ENCODE assay signal across 14 cellular contexts in the genomic region with DNA sequence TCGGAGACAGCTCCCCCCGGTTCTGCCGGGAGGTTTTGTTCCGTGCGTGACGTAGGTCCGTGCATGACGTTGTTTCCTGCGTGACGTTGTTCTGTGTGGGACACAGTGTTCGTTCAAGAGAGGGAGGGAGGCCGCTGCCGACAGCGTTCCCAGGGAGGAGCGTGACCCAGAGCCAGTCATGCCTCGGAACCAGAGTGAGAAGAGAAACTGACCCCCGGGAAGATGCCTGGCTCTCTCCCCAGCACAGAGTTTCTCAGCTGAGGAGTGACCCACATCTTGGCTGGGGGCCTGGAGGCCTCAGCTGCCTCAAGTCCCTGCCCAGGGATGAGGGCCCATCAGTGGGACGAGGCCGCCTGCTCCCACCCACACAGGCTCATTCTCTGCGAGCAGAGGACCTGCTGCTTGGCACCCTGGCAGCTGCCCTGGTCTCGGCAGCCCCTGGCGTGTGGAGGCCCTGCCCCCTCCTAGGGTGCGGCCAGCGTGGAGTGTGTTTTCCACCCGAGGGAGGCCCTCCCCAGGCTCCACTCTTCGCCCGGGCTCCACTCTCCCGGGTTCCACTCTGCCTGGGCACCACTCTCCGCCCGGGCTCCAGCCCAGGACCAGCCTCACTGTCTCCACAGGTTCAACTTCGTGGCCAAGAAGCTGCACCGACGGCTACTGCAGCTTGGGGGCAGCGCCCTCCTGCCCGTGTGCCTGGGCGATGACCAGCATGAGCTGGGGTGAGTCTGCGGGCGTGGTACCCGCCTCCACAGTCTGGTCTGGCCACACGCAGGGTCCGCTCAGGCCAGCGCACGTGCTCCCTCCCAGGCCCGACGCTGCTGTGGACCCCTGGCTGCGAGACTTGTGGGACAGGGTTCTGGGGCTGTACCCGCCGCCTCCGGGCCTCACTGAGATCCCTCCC. TPM values are rescaled to one million over a fixed set of nuclear protein-coding genes. Genes with fewer than 3 reads are reported as not detected.
DNase-seq lines count a peak whose midpoint lies in the region; TF ChIP-seq lines count a peak whose summit lies in the region.
"Had no signal": no experiment of that assay in that cellular context is flagged by ENCODE, and none has a peak within 500 bp of the region (broad histone marks: within the 10 kb centered on the region; RNA-seq: fewer than 3 reads in every experiment).

No MANE protein-coding gene starts in this region.

- TF ChIP-seq CTCF in HEK293 (tag by site-specific recombination; IDR thresholded peaks at IDR 0.05), result peak; percentile 55
- no peak for TF ChIP-seq CTCF in neural crest cell (conservative IDR thresholded peaks at IDR 0.05)

- peak overlapping the region; percentile 11 for H3K4me3 Mint-ChIP-seq in neural crest cell
- H3K4me3 Mint-ChIP-seq: activated CD4-positive, alpha-beta memory T cell treated with anti-CD3 and anti-CD28 coated beads for 36 hours; activated naive CD4-positive, alpha-beta T cell treated with anti-CD3 and anti-CD28 coated beads for 36 hours; stimulated activated naive B cell treated with anti-CD40 and anti-IgM and Interleukin-4, amounts not matched to agents 10 μg/mL and 1 μg/mL and 100 μg/mL, for 72 hours had no signal

- H3K4me1 Mint-ChIP-seq in neural crest cell, result no peaks in the 10 kb centered on the region

- no peaks in the 10 kb centered on the region for H3K9me3 ChIP-seq in HEK293 (ENCODE audit: control insufficient read depth, insufficient read depth, low read depth, low read length)
- H3K9me3 ChIP-seq: gastrocnemius medialis had no signal

- no peak for DNase-seq in neural crest cell (ENCODE audit: low read depth, low spot score)
- no peak for DNase-seq in SHP77 (lab: John Stamatoyannopoulos, UW)
- DNase-seq in pons (ENCODE audit: low spot score), result no peak
- no peak for DNase-seq in stimulated activated CD8-positive, alpha-beta memory T cell treated with anti-CD3 and anti-CD28 coated beads, Interleukin-4, amount 100 ng/mL, for 48 hours
- DNase-seq: activated CD4-positive, alpha-beta memory T cell treated with anti-CD3 and anti-CD28 coated beads for 36 hours; activated naive CD4-positive, alpha-beta T cell treated with anti-CD3 and anti-CD28 coated beads for 36 hours; gastrocnemius medialis; NCI-H82; stimulated activated naive B cell treated with anti-CD40 and anti-IgM and Interleukin-4, amounts not matched to agents 10 μg/mL and 1 μg/mL and 100 μg/mL, for 72 hours; SW 1271 had no signal

- no peak overlapping the region for H3K27ac Mint-ChIP-seq in neural crest cell (ENCODE audit: unreplicated experiment)
- H3K27ac Mint-ChIP-seq: activated CD4-positive, alpha-beta memory T cell treated with anti-CD3 and anti-CD28 coated beads for 36 hours; activated naive CD4-positive, alpha-beta T cell treated with anti-CD3 and anti-CD28 coated beads for 36 hours; stimulated activated naive B cell treated with anti-CD40 and anti-IgM and Interleukin-4, amounts not matched to agents 10 μg/mL and 1 μg/mL and 100 μg/mL, for 72 hours had no signal

- H3K27ac ChIP-seq in HEK293 (ENCODE audit: extremely low read depth, low read depth, low read length) (no peak overlapping the region), angular gyrus (ENCODE audit: low read depth, low read length) (peak overlapping the region; percentile 9)
- H3K27ac ChIP-seq: coronary artery, gastrocnemius medialis had no signal

- H3K36me3 Mint-ChIP-seq in neural crest cell (ENCODE audit: low read depth), result peaks cover 2% of the 10 kb centered on the region

- CTCF ChIA-PET in HEK293 (lab: Yijun Ruan, JAX), result interaction anchor here (0.7 to 1.2 kb wide), 5 partner anchors 10 to 156 kb away, joined by 3 to 8 read pairs (median 3); a partner anchor contains a TSS

- no peaks in the 10 kb centered on the region for H3K4me1 ChIP-seq in HEK293 (ENCODE audit: control insufficient read depth, insufficient read depth, low read length)

- H3K36me3 ChIP-seq in HEK293 (ENCODE audit: control insufficient read depth in 2 of 2, insufficient read depth in 1 of 2, low read length in 2 of 2), result peaks cover 7 to 86% of the 10 kb centered on the region in 2 experiments; a peak in 2 of 3 replicates
- H3K36me3 ChIP-seq: gastrocnemius medialis had no signal

- no peak overlapping the region for H3K4me3 ChIP-seq in HEK293 (ENCODE audit: low read depth, low read length)
- H3K4me3 ChIP-seq: coronary artery, gastrocnemius medialis had no signal

- no peaks in the 10 kb centered on the region for H3K27me3 Mint-ChIP-seq in neural crest cell (ENCODE audit: low read depth)
- H3K27me3 Mint-ChIP-seq: activated CD4-positive, alpha-beta memory T cell treated with anti-CD3 and anti-CD28 coated beads for 36 hours; stimulated activated naive B cell treated with anti-CD40 and anti-IgM and Interleukin-4, amounts not matched to agents 10 μg/mL and 1 μg/mL and 100 μg/mL, for 72 hours had no signal

- H3K9me3 Mint-ChIP-seq in neural crest cell, result no peaks in the 10 kb centered on the region
- H3K9me3 Mint-ChIP-seq: activated CD4-positive, alpha-beta memory T cell treated with anti-CD3 and anti-CD28 coated beads for 36 hours; activated naive CD4-positive, alpha-beta T cell treated with anti-CD3 and anti-CD28 coated beads for 36 hours; stimulated activated naive B cell treated with anti-CD40 and anti-IgM and Interleukin-4, amounts not matched to agents 10 μg/mL and 1 μg/mL and 100 μg/mL, for 72 hours had no signal

- POLR2A ChIA-PET in HEK293 (lab: Yijun Ruan, JAX), result interaction anchor here (1.0 to 17.2 kb wide), 3 partner anchors 5 to 27 kb away, joined by 5 to 304 read pairs (median 304); a partner anchor contains a TSS

TF ChIP-seq in HEK293, 187 proteins besides CTCF, POLR2A, EP300 and RAD21:
- peak; percentile 24; the same call in 1 of the 2 replicates for TF ChIP-seq GLIS2 (tag by site-specific recombination; IDR thresholded peaks at IDR 0.05)
- TF ChIP-seq ZNF157 (tag by site-specific recombination; IDR thresholded peaks at IDR 0.05), result peak; percentile 68
- TF ChIP-seq, protein P1, sequence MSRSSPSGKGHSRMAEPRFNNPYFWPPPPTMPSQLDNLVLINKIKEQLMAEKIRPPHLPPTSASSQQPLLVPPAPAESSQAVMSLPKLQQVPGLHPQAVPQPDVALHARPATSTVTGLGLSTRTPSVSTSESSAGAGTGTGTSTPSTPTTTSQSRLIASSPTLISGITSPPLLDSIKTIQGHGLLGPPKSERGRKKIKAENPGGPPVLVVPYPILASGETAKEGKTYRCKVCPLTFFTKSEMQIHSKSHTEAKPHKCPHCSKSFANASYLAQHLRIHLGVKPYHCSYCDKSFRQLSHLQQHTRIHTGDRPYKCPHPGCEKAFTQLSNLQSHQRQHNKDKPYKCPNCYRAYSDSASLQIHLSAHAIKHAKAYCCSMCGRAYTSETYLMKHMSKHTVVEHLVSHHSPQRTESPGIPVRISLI (tag by site-specific recombination; IDR thresholded peaks at IDR 0.05), result no peak
- TF ChIP-seq ZNF768 (tag by site-specific recombination; IDR thresholded peaks at IDR 0.05), result no peak
- TF ChIP-seq EGR2 (tag by site-specific recombination; IDR thresholded peaks at IDR 0.05; ENCODE audit: low read depth), result peak; percentile 9; the same call in 1 of the 2 replicates

RNA-seq across cellular contexts. Expression of a gene that starts 7.9 kb away (rescaled TPM):
- total RNA-seq in neural crest cell, result 36.6 and 39.4 TPM in 2 replicates

RNA-seq across cellular contexts. Expression of a gene that starts 8.0 kb away (rescaled TPM):
- total RNA-seq in neural crest cell, result 45.0 and 49.7 TPM in 2 replicates

RNA-seq across cellular contexts. Expression of a gene that starts 8.6 kb away (rescaled TPM):
- total RNA-seq in neural crest cell, result 9.7 and 10.1 TPM in 2 replicates
- total RNA-seq: Daoy had no signal

RNA-seq across cellular contexts. Expression of a gene that starts 11.6 kb away (rescaled TPM):
- 1.2 and 1.6 TPM in 2 replicates for total RNA-seq in neural crest cell

RNA-seq across cellular contexts. Expression of a gene that starts 12.9 kb away (rescaled TPM):
- 22.0 and 25.1 TPM in 2 replicates for total RNA-seq in neural crest cell
